ENCODE assay signal across 9 cellular contexts in genomic region chr16:10180771-10181163, GRCh38. TPM values are rescaled to one million over a fixed set of nuclear protein-coding genes. Genes with fewer than 3 reads are reported as not detected.
DNase-seq lines count a peak whose midpoint lies in the region; ATAC-seq lines count a peak whose summit lies in the region.
"Had no signal": no experiment of that assay in that cellular context is flagged by ENCODE, and none has a peak within 500 bp of the region (broad histone marks: within the 10 kb centered on the region; RNA-seq: fewer than 3 reads in every experiment).

No MANE protein-coding gene starts in this region.

- H3K9me3 Mint-ChIP-seq in activated CD4-positive, alpha-beta T cell treated with anti-CD3 and anti-CD28 coated beads, Interleukin-2, amount 10 ng/mL, durations not matched to agents 24 days and 14 days, result no peaks in the 10 kb centered on the region
- no peaks in the 10 kb centered on the region for H3K9me3 Mint-ChIP-seq in activated naive CD8-positive, alpha-beta T cell treated with anti-CD3 and anti-CD28 coated beads, Interleukin-2, amount 50 U/mL, for 24 hours
- H3K9me3 Mint-ChIP-seq: CD4-positive, alpha-beta T cell had no signal

- peak; percentile 66 for DNase-seq in activated CD4-positive, alpha-beta T cell treated with anti-CD3 and anti-CD28 coated beads, Interleukin-2, amount 10 ng/mL, durations not matched to agents 24 days and 14 days
- DNase-seq in activated CD4-positive, alpha-beta T cell treated with anti-CD3 and anti-CD28 coated beads, Interleukin-2, amount 50 U/mL, for 4 hours, result no peak
- DNase-seq in activated naive CD8-positive, alpha-beta T cell treated with anti-CD3 and anti-CD28 coated beads, Interleukin-2, amount 50 U/mL, for 24 hours, result peak; percentile 49
- peak; percentile 19 for DNase-seq in stimulated activated CD8-positive, alpha-beta memory T cell treated with anti-CD3 and anti-CD28 coated beads, Interleukin-4, amount 100 ng/mL, for 24 hours (ENCODE audit: low read depth)
- DNase-seq in hepatic stellate cell (ENCODE audit: low spot score) (no peak), inferior parietal cortex (ENCODE audit: extremely low spot score) (no peak)

- peaks cover 38% of the 10 kb centered on the region for H3K27me3 Mint-ChIP-seq in activated CD4-positive, alpha-beta T cell treated with anti-CD3 and anti-CD28 coated beads, Interleukin-2, amount 10 ng/mL, durations not matched to agents 24 days and 14 days
- peaks cover 68% of the 10 kb centered on the region for H3K27me3 Mint-ChIP-seq in activated naive CD8-positive, alpha-beta T cell treated with anti-CD3 and anti-CD28 coated beads, Interleukin-2, amount 50 U/mL, for 24 hours

- no peak overlapping the region for H3K27ac Mint-ChIP-seq in activated CD4-positive, alpha-beta T cell treated with anti-CD3 and anti-CD28 coated beads, Interleukin-2, amount 10 ng/mL, durations not matched to agents 24 days and 14 days
- H3K27ac Mint-ChIP-seq in activated naive CD8-positive, alpha-beta T cell treated with anti-CD3 and anti-CD28 coated beads, Interleukin-2, amount 50 U/mL, for 24 hours, result no peak overlapping the region
- H3K27ac Mint-ChIP-seq: CD4-positive, alpha-beta T cell had no signal

- H3K4me1 Mint-ChIP-seq in activated CD4-positive, alpha-beta T cell treated with anti-CD3 and anti-CD28 coated beads, Interleukin-2, amount 10 ng/mL, durations not matched to agents 24 days and 14 days, result peaks cover 5% of the 10 kb centered on the region
- peaks cover 11% of the 10 kb centered on the region for H3K4me1 Mint-ChIP-seq in activated naive CD8-positive, alpha-beta T cell treated with anti-CD3 and anti-CD28 coated beads, Interleukin-2, amount 50 U/mL, for 24 hours

- no peaks in the 10 kb centered on the region for H3K36me3 Mint-ChIP-seq in activated CD4-positive, alpha-beta T cell treated with anti-CD3 and anti-CD28 coated beads, Interleukin-2, amount 10 ng/mL, durations not matched to agents 24 days and 14 days (ENCODE audit: low read depth)
- no peaks in the 10 kb centered on the region for H3K36me3 Mint-ChIP-seq in activated naive CD8-positive, alpha-beta T cell treated with anti-CD3 and anti-CD28 coated beads, Interleukin-2, amount 50 U/mL, for 24 hours (ENCODE audit: low read depth)

- peak overlapping the region; percentile 74 for H3K4me3 ChIP-seq in iPS-18c (ENCODE audit: insufficient read depth, low read depth, low read length)

- intact Hi-C loops in activated CD4-positive, alpha-beta T cell treated with anti-CD3 and anti-CD28 coated beads, Interleukin-2, amount 10 ng/mL, durations not matched to agents 24 days and 14 days (cut with micrococcal nuclease), result loop anchor here (2.0 kb wide), 1 partner anchor 1020 kb away; no protein-coding TSS in a partner anchor

- no peaks in the 10 kb centered on the region for H3K9me3 ChIP-seq in iPS-18c (ENCODE audit: control insufficient read depth, insufficient read depth, low read length)

- peak; percentile 40 for ATAC-seq in activated naive CD8-positive, alpha-beta T cell treated with anti-CD3 and anti-CD28 coated beads, Interleukin-2, amount 50 U/mL, for 24 hours
- ATAC-seq in HG02840 (IDR thresholded peaks at IDR 0.05; ENCODE audit: low FRiP score, unreplicated experiment), result no peak

- no peak overlapping the region for H3K4me3 Mint-ChIP-seq in activated CD4-positive, alpha-beta T cell treated with anti-CD3 and anti-CD28 coated beads, Interleukin-2, amount 10 ng/mL, durations not matched to agents 24 days and 14 days
- no peak overlapping the region for H3K4me3 Mint-ChIP-seq in activated naive CD8-positive, alpha-beta T cell treated with anti-CD3 and anti-CD28 coated beads, Interleukin-2, amount 50 U/mL, for 24 hours
- H3K4me3 Mint-ChIP-seq: CD4-positive, alpha-beta T cell had no signal

RNA-seq across cellular contexts. Expression of gene GRIN2A, which starts 1.5 kb away (rescaled TPM):
- not detected in 2 replicates for total RNA-seq in activated CD4-positive, alpha-beta T cell treated with anti-CD3 and anti-CD28 coated beads, Interleukin-2, amount 10 ng/mL, durations not matched to agents 24 days and 14 days
- total RNA-seq: CD4-positive, alpha-beta T cell had no signal

Comparison
In these comparisons a context has a peak if more than half of its experiments do, and no peak if none do; other contexts are left out.
1. DNase-seq: peak in activated CD4-positive, alpha-beta T cell treated with anti-CD3 and anti-CD28 coated beads, Interleukin-2, amount 10 ng/mL, durations not matched to agents 24 days and 14 days (single experiment), activated naive CD8-positive, alpha-beta T cell treated with anti-CD3 and anti-CD28 coated beads, Interleukin-2, amount 50 U/mL, for 24 hours (single experiment) and stimulated activated CD8-positive, alpha-beta memory T cell treated with anti-CD3 and anti-CD28 coated beads, Interleukin-4, amount 100 ng/mL, for 24 hours (single experiment); none in activated CD4-positive, alpha-beta T cell treated with anti-CD3 and anti-CD28 coated beads, Interleukin-2, amount 50 U/mL, for 4 hours (0 of 2), hepatic stellate cell (single experiment) and inferior parietal cortex (single experiment).